ENCODE assay signal across 22 cellular contexts in genomic region chr11:118804094-118804493, GRCh38.
"Had no signal": no experiment of that assay in that cellular context is flagged by ENCODE, and none has a peak within 500 bp of the region (broad histone marks: within the 10 kb centered on the region; RNA-seq: fewer than 3 reads in every experiment).

No MANE protein-coding gene starts in this region.

- H3K27ac Mint-ChIP-seq: endodermal cell, memory B cell, nephron, neural progenitor cell, progenitor cell of endocrine pancreas had no signal

- H3K27me3 Mint-ChIP-seq: memory B cell had no signal

- ATAC-seq: esophagus mucosa; gastrocnemius medialis; heart left ventricle; left lobe of liver; right lobe of liver; stimulated activated naive CD8-positive, alpha-beta T cell treated with anti-CD3 and anti-CD28 coated beads, Interleukin-15, Interleukin-2, amounts not matched to agents 100 U/mL and 50 U/mL, for 24 hours; upper lobe of right lung had no signal

- H3K36me3 Mint-ChIP-seq: memory B cell, neural progenitor cell had no signal

- H3K4me3 Mint-ChIP-seq: endodermal cell, memory B cell, nephron, neural progenitor cell had no signal

- DNase-seq: effector CD8-positive, alpha-beta T cell; endodermal cell; foreskin fibroblast; gastrocnemius medialis; heart left ventricle; kidney; right lobe of liver; small intestine; stimulated activated CD4-positive, alpha-beta T cell treated with anti-CD3 and anti-CD28 coated beads, Interleukin-12 subunit alpha, Interleukin-12 subunit beta, amount 100 ng/mL, for 4 hours; stimulated activated CD4-positive, alpha-beta T cell treated with anti-CD3 and anti-CD28 coated beads, Interleukin-1b, Interleukin-23, amount 100 ng/mL, for 48 hours; stimulated activated CD4-positive, alpha-beta T cell treated with anti-CD3 and anti-CD28 coated beads, Interleukin-4, amount 100 ng/mL, for 1 hour; stimulated activated CD8-positive, alpha-beta memory T cell treated with anti-CD3 and anti-CD28 coated beads, Interleukin-4, amount 100 ng/mL, for 48 hours; stimulated activated naive CD8-positive, alpha-beta T cell treated with anti-CD3 and anti-CD28 coated beads, Interleukin-15, Interleukin-2, amounts not matched to agents 100 U/mL and 50 U/mL, for 24 hours; transverse colon; upper lobe of right lung; uterus had no signal

- H3K9me3 Mint-ChIP-seq: memory B cell had no signal

- H3K4me1 Mint-ChIP-seq: endodermal cell, nephron, neural progenitor cell had no signal
